Comparison of ENCODE assay signal across 1 cellular context in the genomic region with DNA sequence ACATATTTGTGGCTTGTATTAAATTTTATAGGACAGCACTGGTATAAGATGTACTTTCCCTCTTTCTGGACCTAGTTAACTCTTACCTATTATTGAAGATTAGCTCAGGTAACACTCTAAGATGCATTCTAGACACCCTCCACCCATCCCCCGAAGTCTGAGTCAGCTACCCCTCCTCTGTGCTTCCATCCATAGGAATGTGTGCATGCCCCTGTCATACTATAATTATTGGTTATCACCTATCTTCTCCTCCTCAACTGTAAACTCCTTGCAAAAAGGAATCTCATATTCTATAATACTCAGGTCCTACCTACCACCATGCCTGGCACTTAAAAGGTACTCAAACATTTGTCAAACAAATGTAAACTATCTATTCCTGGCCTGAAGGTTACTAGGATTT.
TF ChIP-seq lines count a peak whose summit lies in the region.

No MANE protein-coding gene starts in this region.

TF ChIP-seq in GM23338, 12 proteins besides CTCF, POLR2A, EP300 and RAD21:
- no peak for TF ChIP-seq ZNF462 (CRISPR knock-in tag; IDR thresholded peaks at IDR 0.05)
- no peak for TF ChIP-seq STAT1 (IDR thresholded peaks at IDR 0.05; ENCODE audit: unreplicated experiment)
